Comparison of ENCODE assay signal across 1 cellular context in the genomic region with DNA sequence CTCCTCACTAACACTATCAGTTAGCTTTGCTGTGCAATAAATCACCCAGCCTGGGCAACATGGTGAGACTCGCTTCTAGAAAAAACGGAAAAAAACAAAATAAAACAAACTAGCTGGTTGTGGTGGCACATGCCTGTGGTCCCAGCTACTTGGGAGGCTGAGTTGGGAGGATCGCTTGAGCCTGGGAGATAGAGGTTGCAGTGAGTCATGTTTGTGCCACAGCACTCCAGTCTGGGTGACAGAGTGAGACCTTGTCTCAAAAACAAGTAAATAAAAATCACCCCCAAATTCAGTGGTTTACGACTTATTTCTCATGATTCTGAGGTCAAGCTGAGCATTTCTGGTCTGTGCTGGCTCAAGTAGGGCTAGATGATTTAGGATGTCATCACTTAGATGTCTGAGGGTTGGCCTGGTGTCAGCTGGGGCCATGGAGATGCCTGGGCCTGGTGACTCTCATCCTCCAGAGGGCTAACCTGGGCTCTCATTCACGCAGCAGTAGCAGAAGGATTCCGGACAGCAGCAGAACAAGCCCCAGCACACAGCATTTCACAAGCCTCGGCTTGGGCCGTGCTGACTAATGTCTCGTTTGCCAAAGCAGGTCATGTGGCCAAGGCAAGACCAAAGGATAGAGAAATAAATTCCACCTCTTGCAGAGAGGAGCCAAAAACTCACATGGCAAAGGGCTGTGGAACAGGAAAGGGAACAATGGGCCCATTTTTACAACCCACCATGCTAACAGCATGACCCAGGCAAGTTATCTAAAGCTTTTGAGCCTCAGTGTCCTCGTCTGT.
TF ChIP-seq lines count a peak whose summit lies in the region.

No MANE protein-coding gene starts in this region.

TF ChIP-seq in HepG2, 621 proteins besides CTCF, POLR2A, EP300 and RAD21 (continued from another document and continues in another):
- TF ChIP-seq ZNF543 (CRISPR knock-in tag; IDR thresholded peaks at IDR 0.05) (no peak), TFDP2 (CRISPR knock-in tag; IDR thresholded peaks at IDR 0.05) (no peak), ZMYM4 (CRISPR knock-in tag; IDR thresholded peaks at IDR 0.05) (no peak), SKI (IDR thresholded peaks at IDR 0.05; ENCODE audit: partially characterized antibody) (no peak), CSRNP2 (CRISPR knock-in tag; conservative IDR thresholded peaks at IDR 0.05; ENCODE audit: low read depth) (no peak), MIXL1 (CRISPR knock-in tag; IDR thresholded peaks at IDR 0.05) (peak; percentile 72; the same call in 1 of the 2 replicates), ZNF17 (CRISPR knock-in tag; IDR thresholded peaks at IDR 0.05) (no peak), ZNF224 (CRISPR knock-in tag; IDR thresholded peaks at IDR 0.05) (peak; percentile 88; the same call in 1 of the 2 replicates), ZNF556 (CRISPR knock-in tag; IDR thresholded peaks at IDR 0.05; ENCODE audit: borderline replicate concordance) (peak; percentile 56; the same call in 1 of the 2 replicates), BHLHE40 (IDR thresholded peaks at IDR 0.05; ENCODE audit: low read length) (peak; percentile 39; the same call in 1 of the 2 replicates), TBX2 (CRISPR knock-in tag; IDR thresholded peaks at IDR 0.05; ENCODE audit: borderline replicate concordance) (no peak), HHEX (CRISPR knock-in tag; IDR thresholded peaks at IDR 0.05) (no peak), SKIL (CRISPR knock-in tag; IDR thresholded peaks at IDR 0.05; ENCODE audit: borderline replicate concordance) (no peak), ZNF260 (CRISPR knock-in tag; IDR thresholded peaks at IDR 0.05; ENCODE audit: borderline replicate concordance, low read depth) (no peak), FLYWCH1 (CRISPR knock-in tag; IDR thresholded peaks at IDR 0.05) (no peak), KDM6A (CRISPR knock-in tag; IDR thresholded peaks at IDR 0.05; ENCODE audit: low read depth) (peak; percentile 45; the same call in 1 of the 2 replicates), ZNF282 (IDR thresholded peaks at IDR 0.05; ENCODE audit: partially characterized antibody) (no peak), DNMT3B (CRISPR knock-in tag; conservative IDR thresholded peaks at IDR 0.05) (no peak), POGK (CRISPR knock-in tag; conservative IDR thresholded peaks at IDR 0.05) (no peak), ZNF253 (CRISPR knock-in tag; IDR thresholded peaks at IDR 0.05; ENCODE audit: borderline replicate concordance) (no peak), ELF3 (CRISPR knock-in tag; IDR thresholded peaks at IDR 0.05) (peak; percentile 60; the same call in 1 of the 2 replicates), KDM2A (CRISPR knock-in tag; IDR thresholded peaks at IDR 0.05; ENCODE audit: borderline replicate concordance, low read depth) (peak; percentile 55; the same call in 1 of the 2 replicates), ZNF251 (CRISPR knock-in tag; IDR thresholded peaks at IDR 0.05) (no peak), CREB1 (IDR thresholded peaks at IDR 0.05) (no peak), CREB1 (CRISPR knock-in tag; IDR thresholded peaks at IDR 0.05) (no peak), ZNF709 (CRISPR knock-in tag; IDR thresholded peaks at IDR 0.05) (no peak), ZNF331 (CRISPR knock-in tag; IDR thresholded peaks at IDR 0.05) (peak; percentile 60; the same call in 1 of the 2 replicates), ASH2L (IDR thresholded peaks at IDR 0.05; ENCODE audit: insufficient read length, low read depth, low read length) (no peak), MAZ (IDR thresholded peaks at IDR 0.05; ENCODE audit: borderline replicate concordance, low read depth, low read length) (no peak), MAZ (CRISPR knock-in tag; IDR thresholded peaks at IDR 0.05; ENCODE audit: low read depth) (no peak), ZNF768 (CRISPR knock-in tag; IDR thresholded peaks at IDR 0.05) (peak; percentile 90), PBX3 (CRISPR knock-in tag; IDR thresholded peaks at IDR 0.05; ENCODE audit: borderline replicate concordance) (no peak), ZNF775 (CRISPR knock-in tag; IDR thresholded peaks at IDR 0.05; ENCODE audit: borderline replicate concordance) (no peak), MYPOP (CRISPR knock-in tag; IDR thresholded peaks at IDR 0.05) (no peak), MIER3 (CRISPR knock-in tag; IDR thresholded peaks at IDR 0.05; ENCODE audit: borderline replicate concordance) (0 out of 2 replicates have a peak, but pooled peaks have one; percentile 55)
- TF ChIP-seq, protein P1, sequence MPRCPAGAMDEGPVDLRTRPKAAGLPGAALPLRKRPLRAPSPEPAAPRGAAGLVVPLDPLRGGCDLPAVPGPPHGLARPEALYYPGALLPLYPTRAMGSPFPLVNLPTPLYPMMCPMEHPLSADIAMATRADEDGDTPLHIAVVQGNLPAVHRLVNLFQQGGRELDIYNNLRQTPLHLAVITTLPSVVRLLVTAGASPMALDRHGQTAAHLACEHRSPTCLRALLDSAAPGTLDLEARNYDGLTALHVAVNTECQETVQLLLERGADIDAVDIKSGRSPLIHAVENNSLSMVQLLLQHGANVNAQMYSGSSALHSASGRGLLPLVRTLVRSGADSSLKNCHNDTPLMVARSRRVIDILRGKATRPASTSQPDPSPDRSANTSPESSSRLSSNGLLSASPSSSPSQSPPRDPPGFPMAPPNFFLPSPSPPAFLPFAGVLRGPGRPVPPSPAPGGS (CRISPR knock-in tag; IDR thresholded peaks at IDR 0.05): no peak
- TF ChIP-seq, protein P2, sequence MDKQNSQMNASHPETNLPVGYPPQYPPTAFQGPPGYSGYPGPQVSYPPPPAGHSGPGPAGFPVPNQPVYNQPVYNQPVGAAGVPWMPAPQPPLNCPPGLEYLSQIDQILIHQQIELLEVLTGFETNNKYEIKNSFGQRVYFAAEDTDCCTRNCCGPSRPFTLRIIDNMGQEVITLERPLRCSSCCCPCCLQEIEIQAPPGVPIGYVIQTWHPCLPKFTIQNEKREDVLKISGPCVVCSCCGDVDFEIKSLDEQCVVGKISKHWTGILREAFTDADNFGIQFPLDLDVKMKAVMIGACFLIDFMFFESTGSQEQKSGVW (CRISPR knock-in tag; IDR thresholded peaks at IDR 0.05; ENCODE audit: borderline replicate concordance): no peak
- TF ChIP-seq, protein P3, sequence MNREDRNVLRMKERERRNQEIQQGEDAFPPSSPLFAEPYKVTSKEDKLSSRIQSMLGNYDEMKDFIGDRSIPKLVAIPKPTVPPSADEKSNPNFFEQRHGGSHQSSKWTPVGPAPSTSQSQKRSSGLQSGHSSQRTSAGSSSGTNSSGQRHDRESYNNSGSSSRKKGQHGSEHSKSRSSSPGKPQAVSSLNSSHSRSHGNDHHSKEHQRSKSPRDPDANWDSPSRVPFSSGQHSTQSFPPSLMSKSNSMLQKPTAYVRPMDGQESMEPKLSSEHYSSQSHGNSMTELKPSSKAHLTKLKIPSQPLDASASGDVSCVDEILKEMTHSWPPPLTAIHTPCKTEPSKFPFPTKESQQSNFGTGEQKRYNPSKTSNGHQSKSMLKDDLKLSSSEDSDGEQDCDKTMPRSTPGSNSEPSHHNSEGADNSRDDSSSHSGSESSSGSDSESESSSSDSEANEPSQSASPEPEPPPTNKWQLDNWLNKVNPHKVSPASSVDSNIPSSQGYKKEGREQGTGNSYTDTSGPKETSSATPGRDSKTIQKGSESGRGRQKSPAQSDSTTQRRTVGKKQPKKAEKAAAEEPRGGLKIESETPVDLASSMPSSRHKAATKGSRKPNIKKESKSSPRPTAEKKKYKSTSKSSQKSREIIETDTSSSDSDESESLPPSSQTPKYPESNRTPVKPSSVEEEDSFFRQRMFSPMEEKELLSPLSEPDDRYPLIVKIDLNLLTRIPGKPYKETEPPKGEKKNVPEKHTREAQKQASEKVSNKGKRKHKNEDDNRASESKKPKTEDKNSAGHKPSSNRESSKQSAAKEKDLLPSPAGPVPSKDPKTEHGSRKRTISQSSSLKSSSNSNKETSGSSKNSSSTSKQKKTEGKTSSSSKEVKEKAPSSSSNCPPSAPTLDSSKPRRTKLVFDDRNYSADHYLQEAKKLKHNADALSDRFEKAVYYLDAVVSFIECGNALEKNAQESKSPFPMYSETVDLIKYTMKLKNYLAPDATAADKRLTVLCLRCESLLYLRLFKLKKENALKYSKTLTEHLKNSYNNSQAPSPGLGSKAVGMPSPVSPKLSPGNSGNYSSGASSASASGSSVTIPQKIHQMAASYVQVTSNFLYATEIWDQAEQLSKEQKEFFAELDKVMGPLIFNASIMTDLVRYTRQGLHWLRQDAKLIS (CRISPR knock-in tag; IDR thresholded peaks at IDR 0.05): no peak
- TF ChIP-seq, protein P4, sequence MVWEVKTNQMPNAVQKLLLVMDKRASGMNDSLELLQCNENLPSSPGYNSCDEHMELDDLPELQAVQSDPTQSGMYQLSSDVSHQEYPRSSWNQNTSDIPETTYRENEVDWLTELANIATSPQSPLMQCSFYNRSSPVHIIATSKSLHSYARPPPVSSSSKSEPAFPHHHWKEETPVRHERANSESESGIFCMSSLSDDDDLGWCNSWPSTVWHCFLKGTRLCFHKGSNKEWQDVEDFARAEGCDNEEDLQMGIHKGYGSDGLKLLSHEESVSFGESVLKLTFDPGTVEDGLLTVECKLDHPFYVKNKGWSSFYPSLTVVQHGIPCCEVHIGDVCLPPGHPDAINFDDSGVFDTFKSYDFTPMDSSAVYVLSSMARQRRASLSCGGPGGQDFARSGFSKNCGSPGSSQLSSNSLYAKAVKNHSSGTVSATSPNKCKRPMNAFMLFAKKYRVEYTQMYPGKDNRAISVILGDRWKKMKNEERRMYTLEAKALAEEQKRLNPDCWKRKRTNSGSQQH (CRISPR knock-in tag; IDR thresholded peaks at IDR 0.05; ENCODE audit: low read depth): no peak
